ENCODE assay signal across 7 cellular contexts in genomic region chr1:83440586-83440985, GRCh38.
DNase-seq lines count a peak whose midpoint lies in the region; ATAC-seq, FAIRE-seq and TF ChIP-seq lines count a peak whose summit lies in the region.
"Not testable (repeated sequence)": the region's sequence is repeated elsewhere in the genome, so short reads cannot be mapped to it uniquely, and the experiment has no call there.

No MANE protein-coding gene starts in this region.

- not testable (repeated sequence) for H3K4me1 ChIP-seq in fibroblast of lung (ENCODE audit: control insufficient read depth, extremely low read depth, insufficient read depth, low read length); pancreas

- 65 to 68% methylated on average over 3 of the region's 3 CpGs for WGBS in pancreas, 2 donors

- not testable (repeated sequence) for H3K4me3 ChIP-seq in BJ (ENCODE audit: low read depth, low read length); bronchial epithelial cell (ENCODE audit: low read depth, low read length); fibroblast of lung (replicated peaks in 1 of 4; ENCODE audit: control extremely low read depth in 1 of 4, insufficient read depth in 1 of 4, low read depth in 3 of 4, low read length in 4 of 4); pancreas

- TF ChIP-seq CTCF in BJ (IDR thresholded peaks at IDR 0.05; ENCODE audit: insufficient read depth, low read depth, low read length); bronchial epithelial cell (IDR thresholded peaks at IDR 0.05; ENCODE audit: insufficient read depth, low read length, severe bottlenecking); fibroblast of lung (conservative IDR thresholded peaks at IDR 0.05 in 1 of 2, IDR thresholded peaks at IDR 0.05 in 1 of 2; ENCODE audit: low read depth in 1 of 2, low read length in 2 of 2); pancreas (IDR thresholded peaks at IDR 0.05): not testable (repeated sequence)

- intact Hi-C loops in pancreas (cut with DNase I) = not testable (repeated sequence)

- not testable (repeated sequence) for H4K20me1 ChIP-seq in fibroblast of lung (ENCODE audit: control insufficient read depth, extremely low read depth, insufficient read depth, low read length)

- H3K4me2 ChIP-seq in fibroblast of lung (ENCODE audit: extremely low read depth, insufficient read depth, low read length) = not testable (repeated sequence)

- not testable (repeated sequence) for H3K36me3 ChIP-seq in BJ (ENCODE audit: control insufficient read depth, insufficient read depth, low read length); bronchial epithelial cell (ENCODE audit: control insufficient read depth, insufficient read depth, low read length); fibroblast of lung (ENCODE audit: control insufficient read depth, insufficient read depth, low read length); pancreas

- CTCF ChIA-PET in BJ (lab: Yijun Ruan, JAX) = not testable (repeated sequence)

- DNase-seq in BJ (ENCODE audit: low read depth) = peak; percentile 81
- DNase-seq in H4 (ENCODE audit: low spot score) = peak; percentile 4
- peak; percentile 2 for DNase-seq in NCI-H226
- peak; percentile 42 for DNase-seq in bronchial epithelial cell (ENCODE audit: low read depth)
- peak; percentile 4 to 77 for DNase-seq in fibroblast of lung (ENCODE audit: low read depth in 2 of 2)
- peak; percentile 30 for DNase-seq in glomerular visceral epithelial cell (ENCODE audit: extremely low spot score)
- DNase-seq in pancreas = not testable (repeated sequence)

- FAIRE-seq in bronchial epithelial cell (lab: Jason Lieb, UNC) = peak; percentile 91
- FAIRE-seq in pancreas (lab: Jason Lieb, UNC) = peak; percentile 23

- H3K27ac ChIP-seq in fibroblast of lung (ENCODE audit: insufficient read depth, low read length); pancreas: not testable (repeated sequence)

- not testable (repeated sequence) for H3K9me3 ChIP-seq in fibroblast of lung (ENCODE audit: control insufficient read depth, insufficient read depth, low read depth, low read length); pancreas

- not testable (repeated sequence) for H3K27me3 ChIP-seq in BJ (ENCODE audit: control insufficient read depth, insufficient read depth, low read length); bronchial epithelial cell (ENCODE audit: control insufficient read depth, insufficient read depth, low read length); fibroblast of lung (ENCODE audit: control insufficient read depth, insufficient read depth, low read length); pancreas

- H2AFZ ChIP-seq in fibroblast of lung (ENCODE audit: low read length) = not testable (repeated sequence)

- not testable (repeated sequence) for H3K9ac ChIP-seq in fibroblast of lung (ENCODE audit: insufficient read depth, low read length)

- POLR2A ChIA-PET in BJ (lab: Charles Lee) = not testable (repeated sequence)

- not testable (repeated sequence) for ATAC-seq in pancreas

- H3K79me2 ChIP-seq in fibroblast of lung (ENCODE audit: control insufficient read depth, insufficient read depth, low read length) = not testable (repeated sequence)
